Comparison of ENCODE assay signal across 20 cellular contexts in the genomic region with DNA sequence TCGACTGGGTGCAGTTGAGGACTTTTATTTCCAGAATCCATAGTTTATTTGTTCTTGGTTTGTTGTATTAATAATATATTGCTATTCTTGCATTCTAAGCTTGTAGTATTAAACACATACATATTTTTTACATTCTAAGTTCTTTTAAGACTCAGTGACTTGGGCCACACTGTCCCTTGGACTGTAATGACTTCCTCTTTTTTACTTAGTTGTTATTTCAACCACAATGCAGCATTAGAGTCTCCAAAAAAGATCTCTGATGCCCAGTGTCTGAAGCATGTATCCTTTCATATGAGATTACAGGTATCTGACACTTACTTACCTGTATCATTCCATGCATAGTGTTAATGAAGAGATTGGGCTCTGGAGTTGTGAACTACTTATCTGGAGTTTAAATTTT.
DNase-seq lines count a peak whose midpoint lies in the region; ATAC-seq and TF ChIP-seq lines count a peak whose summit lies in the region.
"Had no signal": no experiment of that assay in that cellular context is flagged by ENCODE, and none has a peak within 500 bp of the region (broad histone marks: within the 10 kb centered on the region; RNA-seq: fewer than 3 reads in every experiment).

No MANE protein-coding gene starts in this region.

- intact Hi-C loops in spleen (cut with DNase I; ENCODE audit: low total_unique reads), result no loop called here
- intact Hi-C loops in upper lobe of right lung (cut with DNase I), result no loop called here

- TF ChIP-seq CTCF in OCI-LY1 (IDR thresholded peaks at IDR 0.05; ENCODE audit: low read length) (no peak), tibial nerve (IDR thresholded peaks at IDR 0.05) (no peak), spleen (IDR thresholded peaks at IDR 0.05 in 8 of 11, conservative IDR thresholded peaks at IDR 0.05 in 3 of 11) (no peak), upper lobe of right lung (IDR thresholded peaks at IDR 0.05) (no peak)

- no peak for DNase-seq in stimulated activated CD4-positive, alpha-beta T cell treated with anti-CD3 and anti-CD28 coated beads, Interleukin-4, amount 100 ng/mL, for 24 hours
- DNase-seq in tibial nerve (ENCODE audit: low spot score in 2 of 2) (no peak), spleen (no peak), upper lobe of right lung (no peak)
- DNase-seq: activated B cell treated with CpG ODN at 0.5 μM for 24 hours, activated gamma-delta T cell treated with Interleukin-2 at 50 U/mL for 16 hours, brain microvascular endothelial cell, GDM1, heart left ventricle, kidney glomerular epithelial cell, mucosa of descending colon, NCI-H2107, pancreas, stomach had no signal

- TF ChIP-seq EP300 in tibial nerve (IDR thresholded peaks at IDR 0.05), result no peak

- WGBS in tibial nerve, 2 donors, result 77 to 82% methylated on average over 1 of the region's 1 CpG
- 74 to 84% (median 76%) methylated on average over 1 of the region's 1 CpG for WGBS in spleen, 5 donors

- no peak overlapping the region for H3K9ac ChIP-seq in OCI-LY1 (ENCODE audit: low read length)

- H3K27me3 ChIP-seq in OCI-LY1 (ENCODE audit: insufficient read depth, low read length) (no peaks in the 10 kb centered on the region), tibial nerve (no peaks in the 10 kb centered on the region), spleen (replicated peaks in 1 of 7) (no peaks in the 10 kb centered on the region), upper lobe of right lung (no peaks in the 10 kb centered on the region)
- H3K27me3 ChIP-seq: brain microvascular endothelial cell, esophagus muscularis mucosa, heart left ventricle, pancreas, stomach had no signal

- H3K27ac ChIP-seq in OCI-LY1 (ENCODE audit: low read depth, low read length, poor library complexity, severe bottlenecking), result peak overlapping the region; percentile 30
- H3K27ac ChIP-seq in tibial nerve, result no peak overlapping the region
- H3K27ac ChIP-seq in spleen, result no peak overlapping the region
- no peak overlapping the region for H3K27ac ChIP-seq in upper lobe of right lung
- H3K27ac ChIP-seq: brain microvascular endothelial cell, esophagus muscularis mucosa, heart left ventricle, pancreas, skin epidermis, stomach had no signal

- peaks cover 10% of the 10 kb centered on the region for H3K4me1 ChIP-seq in OCI-LY1 (ENCODE audit: insufficient read depth, low read length, severe bottlenecking)
- no peaks in the 10 kb centered on the region for H3K4me1 ChIP-seq in tibial nerve
- no peaks in the 10 kb centered on the region for H3K4me1 ChIP-seq in spleen
- no peaks in the 10 kb centered on the region for H3K4me1 ChIP-seq in upper lobe of right lung
- H3K4me1 ChIP-seq: esophagus muscularis mucosa, heart left ventricle, pancreas, stomach had no signal

- peaks cover 7% of the 10 kb centered on the region for H3K9me3 ChIP-seq in OCI-LY1 (ENCODE audit: low read length)
- H3K9me3 ChIP-seq in tibial nerve, result no peaks in the 10 kb centered on the region
- peaks cover 0 to 6% (median 0%) of the 10 kb centered on the region in 8 donors for H3K9me3 ChIP-seq in spleen
- no peaks in the 10 kb centered on the region for H3K9me3 ChIP-seq in upper lobe of right lung
- H3K9me3 ChIP-seq: esophagus muscularis mucosa, heart left ventricle, pancreas, stomach had no signal

- no peaks in the 10 kb centered on the region for H3K9me2 ChIP-seq in OCI-LY1 (ENCODE audit: low read depth, low read length)

- no peak overlapping the region for H3K4me2 ChIP-seq in OCI-LY1 (ENCODE audit: low read length)

- peak; percentile 90 for ATAC-seq in GM18502 (IDR thresholded peaks at IDR 0.05; ENCODE audit: poor library complexity, unreplicated experiment)
- ATAC-seq in GM21515 (IDR thresholded peaks at IDR 0.05; ENCODE audit: unreplicated experiment), result peak; percentile 80
- ATAC-seq in HG03432 (IDR thresholded peaks at IDR 0.05; ENCODE audit: unreplicated experiment), result peak; percentile 87
- no peak for ATAC-seq in upper lobe of right lung
- ATAC-seq: heart left ventricle, mucosa of descending colon, pancreas had no signal

- TF ChIP-seq POLR2A in tibial nerve (IDR thresholded peaks at IDR 0.05) (no peak), spleen (IDR thresholded peaks at IDR 0.05) (no peak)

- no peak overlapping the region for H3K4me3 ChIP-seq in OCI-LY1 (ENCODE audit: low read depth, low read length, poor library complexity, severe bottlenecking)
- no peak overlapping the region for H3K4me3 ChIP-seq in tibial nerve
- no peak overlapping the region for H3K4me3 ChIP-seq in spleen
- no peak overlapping the region for H3K4me3 ChIP-seq in upper lobe of right lung
- H3K4me3 ChIP-seq: esophagus muscularis mucosa, heart left ventricle, mucosa of descending colon, pancreas, skin epidermis, stomach had no signal

- H3K79me2 ChIP-seq in OCI-LY1 (ENCODE audit: insufficient read depth, low read length), result no peaks in the 10 kb centered on the region

- no peaks in the 10 kb centered on the region for H4K20me1 ChIP-seq in OCI-LY1 (ENCODE audit: insufficient read depth, low read length)

- no peak overlapping the region for H2AFZ ChIP-seq in OCI-LY1 (ENCODE audit: low read length)

- H3K36me3 ChIP-seq in OCI-LY1 (ENCODE audit: insufficient read depth, low read length) (no peaks in the 10 kb centered on the region), tibial nerve (no peaks in the 10 kb centered on the region), spleen (no peaks in the 10 kb centered on the region), upper lobe of right lung (no peaks in the 10 kb centered on the region)
- H3K36me3 ChIP-seq: brain microvascular endothelial cell, esophagus muscularis mucosa, heart left ventricle, pancreas, stomach had no signal

- no peaks in the 10 kb centered on the region for H3F3A ChIP-seq in OCI-LY1 (ENCODE audit: insufficient read depth, low read length)
